ENCODE assay signal across 25 cellular contexts in genomic region chr7:123715198-123715597, GRCh38. TPM values are rescaled to one million over a fixed set of nuclear protein-coding genes. Genes with fewer than 3 reads are reported as not detected.
DNase-seq lines count a peak whose midpoint lies in the region; ATAC-seq, FAIRE-seq and TF ChIP-seq lines count a peak whose summit lies in the region.
"Had no signal": no experiment of that assay in that cellular context is flagged by ENCODE, and none has a peak within 500 bp of the region (broad histone marks: within the 10 kb centered on the region; RNA-seq: fewer than 3 reads in every experiment).

No MANE protein-coding gene starts in this region.

- no peak overlapping the region for H3K4me3 Mint-ChIP-seq in endothelial cell (ENCODE audit: unreplicated experiment)

- no peak overlapping the region for H3K4me3 ChIP-seq in DND-41 (ENCODE audit: low read depth in 1 of 2, low read length in 2 of 2)
- no peak overlapping the region for H3K4me3 ChIP-seq in mammary epithelial cell (replicated peaks in 1 of 3; ENCODE audit: insufficient read depth in 1 of 3, low read depth in 2 of 3, low read length in 3 of 3)
- H3K4me3 ChIP-seq in mesodermal cell (ENCODE audit: extremely low read depth, insufficient read depth, low read length, poor library complexity, severe bottlenecking): no peak overlapping the region
- H3K4me3 ChIP-seq: tibial nerve had no signal

- H3K4me1 ChIP-seq in DND-41 (ENCODE audit: insufficient read depth, low read length) (peaks cover 82% of the 10 kb centered on the region), mammary epithelial cell (ENCODE audit: insufficient read depth, low read length) (peaks cover 35% of the 10 kb centered on the region), mesodermal cell (ENCODE audit: control insufficient read depth, insufficient read depth, low read length, poor library complexity, severe bottlenecking) (peaks cover 28% of the 10 kb centered on the region)

- no peak for FAIRE-seq in GM12891 (lab: Jason Lieb, UNC)

- intact Hi-C loops in mammary epithelial cell (cut with micrococcal nuclease): no loop called here

- no peak for TF ChIP-seq POLR2A in GM12891 (IDR thresholded peaks at IDR 0.05; ENCODE audit: low read depth, low read length)

- H3K9ac ChIP-seq in DND-41 (ENCODE audit: low read depth, low read length) (no peak overlapping the region), mammary epithelial cell (ENCODE audit: insufficient read depth, low read length) (no peak overlapping the region)

- dilution Hi-C loops in mammary epithelial cell (cut with HindIII; ENCODE audit: low sequenced_read_pairs): no loop called here

- TF ChIP-seq CTCF in DND-41 (IDR thresholded peaks at IDR 0.05; ENCODE audit: borderline replicate concordance, extremely low read depth, low read length, poor library complexity, severe bottlenecking) (no peak), mammary epithelial cell (conservative IDR thresholded peaks at IDR 0.05 in 1 of 2, IDR thresholded peaks at IDR 0.05 in 1 of 2; ENCODE audit: extremely low read depth in 1 of 2, insufficient read depth in 1 of 2, low read depth in 1 of 2, low read length in 2 of 2) (no peak), endothelial cell (IDR thresholded peaks at IDR 0.05; ENCODE audit: unreplicated experiment) (no peak)

- H4K20me1 ChIP-seq in DND-41 (ENCODE audit: insufficient read depth, low read length) (peaks cover 36% of the 10 kb centered on the region), mammary epithelial cell (ENCODE audit: insufficient read depth, low read length) (peaks cover 3% of the 10 kb centered on the region)

- no peaks in the 10 kb centered on the region for H3K27me3 Mint-ChIP-seq in endothelial cell (ENCODE audit: unreplicated experiment)
- H3K27me3 Mint-ChIP-seq: CD4-positive, CD25-positive, alpha-beta regulatory T cell; IgD-negative memory B cell had no signal

- H3K36me3 Mint-ChIP-seq in endothelial cell (ENCODE audit: low read depth, unreplicated experiment): peaks cover 6% of the 10 kb centered on the region

- no peaks in the 10 kb centered on the region for H3K27me3 ChIP-seq in DND-41 (ENCODE audit: insufficient read depth, low read length, poor library complexity)
- H3K27me3 ChIP-seq in mammary epithelial cell (ENCODE audit: insufficient read depth, low read length): no peaks in the 10 kb centered on the region
- H3K27me3 ChIP-seq: neutrophil, tibial nerve had no signal

- H3K79me2 ChIP-seq in DND-41 (ENCODE audit: insufficient read depth, low read length): peaks cover 98% of the 10 kb centered on the region
- peaks cover 95% of the 10 kb centered on the region for H3K79me2 ChIP-seq in mammary epithelial cell (ENCODE audit: insufficient read depth, low read length)

- ATAC-seq in DND-41 (ENCODE audit: insufficient read depth, low read depth): no peak
- ATAC-seq: HCT116 had no signal

- CTCF ChIA-PET in mammary epithelial cell (lab: Charles Lee; ENCODE audit: low non-redundant PET): interaction anchor here (0.5 kb wide), 1 partner anchor 85 kb away, joined by 3 read pairs; no protein-coding TSS in a partner anchor

- peaks cover 13% of the 10 kb centered on the region for H3K4me1 Mint-ChIP-seq in endothelial cell (ENCODE audit: unreplicated experiment)

- no TSS peak for BruUV-seq in mammary epithelial cell (replicated peaks; lab: Mats Ljungman, UMichigan)

- DNase-seq in DND-41 (no peak), M059J (ENCODE audit: low read depth) (peak; percentile 67), mammary epithelial cell (no peak), GM12891 (ENCODE audit: insufficient read length, low spot score) (no peak), endothelial cell (ENCODE audit: low spot score) (no peak), UCSD-AML1 (lab: John Stamatoyannopoulos, UW; ENCODE audit: unreplicated experiment) (no peak), NCI-H524 treated with DMSO at 0.1 percent for 48 hours (lab: John Stamatoyannopoulos, UW) (no peak)
- DNase-seq: activated CD4-positive, CD25-positive, alpha-beta regulatory T cell treated with anti-CD3 and anti-CD28 coated beads, Interleukin-2, amount 50 U/mL, for 72 hours; activated gamma-delta T cell treated with Interleukin-2 at 50 U/mL for 16 hours; CD4-positive, CD25-positive, alpha-beta regulatory T cell; cerebellar nuclear complex; DMS53; effector memory CD4-positive, alpha-beta T cell; kidney glomerular epithelial cell; midbrain; NCI-H2081; NCI-H510A treated with DMSO at 0.1 percent for 48 hours; stimulated activated CD4-positive, alpha-beta T cell treated with anti-CD3 and anti-CD28 coated beads, Interleukin-15, amount 100 ng/mL, for 24 hours; stimulated activated naive CD4-positive, alpha-beta T cell had no signal

- H3K27ac ChIP-seq in DND-41 (ENCODE audit: low read length) (peak overlapping the region; percentile 69), mammary epithelial cell (ENCODE audit: insufficient read depth, low read depth, low read length) (no peak overlapping the region), mesodermal cell (ENCODE audit: low read depth, low read length, severe bottlenecking) (peak overlapping the region; percentile 18)
- H3K27ac ChIP-seq: neutrophil, tibial nerve had no signal

- H3K36me3 ChIP-seq in DND-41 (ENCODE audit: insufficient read depth, low read length) (peaks cover 7% of the 10 kb centered on the region), mammary epithelial cell (ENCODE audit: insufficient read depth, low read length) (no peaks in the 10 kb centered on the region), mesodermal cell (ENCODE audit: control insufficient read depth, insufficient read depth, low read length) (no peaks in the 10 kb centered on the region)
- H3K36me3 ChIP-seq: neutrophil, tibial nerve had no signal

- H3K4me2 ChIP-seq in DND-41 (ENCODE audit: insufficient read depth, low read length) (peak overlapping the region; percentile 32), mammary epithelial cell (ENCODE audit: insufficient read depth, low read depth, low read length) (peak overlapping the region; percentile 0)

- no peaks in the 10 kb centered on the region for H3K9me3 ChIP-seq in DND-41 (ENCODE audit: insufficient read depth, low read length, severe bottlenecking)
- H3K9me3 ChIP-seq in mammary epithelial cell (replicated peaks; ENCODE audit: insufficient read depth, low read length): no peaks in the 10 kb centered on the region
- no peaks in the 10 kb centered on the region for H3K9me3 ChIP-seq in mesodermal cell (ENCODE audit: control insufficient read depth, low read length)
- H3K9me3 ChIP-seq: neutrophil, tibial nerve had no signal

- no peak overlapping the region for H3K27ac Mint-ChIP-seq in endothelial cell (ENCODE audit: unreplicated experiment)

- H3K9me3 Mint-ChIP-seq in endothelial cell (ENCODE audit: unreplicated experiment): no peaks in the 10 kb centered on the region
- H3K9me3 Mint-ChIP-seq: CD4-positive, CD25-positive, alpha-beta regulatory T cell; IgD-negative memory B cell had no signal

- in situ Hi-C loops in mammary epithelial cell (cut with MboI; ENCODE audit: low sequenced_read_pairs in 2 of 2): no loop called here

- no peak overlapping the region for H2AFZ ChIP-seq in DND-41 (ENCODE audit: low read depth, low read length)
- no peak overlapping the region for H2AFZ ChIP-seq in mammary epithelial cell (ENCODE audit: low read depth, low read length)

- WGBS in mammary epithelial cell (ENCODE audit: low coverage, missing lambda C conversion rate): 98% methylated on average over 2 of the region's 2 CpGs
- WGBS in mesodermal cell (ENCODE audit: insufficient coverage in 2 of 2), 2 experiments: 80% methylated on average over 1 of the region's 2 CpGs; no CpG with 5 or more reads in 1 of the 2 experiments

TF ChIP-seq in GM12891, 5 proteins besides CTCF, POLR2A, EP300 and RAD21:
- TF ChIP-seq TAF1 (IDR thresholded peaks at IDR 0.05; ENCODE audit: low read depth, low read length) (no peak), POU2F2 (IDR thresholded peaks at IDR 0.05; ENCODE audit: low read depth, low read length) (no peak), POLR2AphosphoS5 (IDR thresholded peaks at IDR 0.05; ENCODE audit: low read depth, low read length) (no peak), SPI1 (IDR thresholded peaks at IDR 0.05; ENCODE audit: low read depth, low read length) (no peak), PAX5 (IDR thresholded peaks at IDR 0.05; ENCODE audit: insufficient read depth, low read length, severe bottlenecking) (no peak)

RNA-seq across cellular contexts. Expression of gene WASL, which starts 33.6 kb away (rescaled TPM):
- 9.2 and 19.7 TPM in 2 replicates for total RNA-seq in M059J (2014; rRNA removed; shearing (Covaris generic))
- total RNA-seq in mammary epithelial cell: 10 to 100 TPM; 26.3 to 45.6 TPM
- 13.2 TPM for polyA plus RNA-seq in mammary epithelial cell
- polyA minus RNA-seq in mammary epithelial cell: 18.0 TPM
- polyA plus RNA-seq in mesodermal cell (2013, experiment 1 of 2): 37.4 TPM
- 40.0 TPM for polyA plus RNA-seq in mesodermal cell (2013, experiment 2 of 2)
- polyA plus RNA-seq in GM12891 (2012; ENCODE audit: low read depth, missing spikeins): 2.3 TPM
- 33.7 TPM for total RNA-seq in endothelial cell (ENCODE audit: unreplicated experiment)

RNA-seq across cellular contexts. Expression of gene LMOD2, which starts 59.5 kb away (rescaled TPM):
- total RNA-seq in M059J (2014; rRNA removed; shearing (Covaris generic)): not detected in 2 replicates
- total RNA-seq in mammary epithelial cell (not detected), endothelial cell (ENCODE audit: unreplicated experiment) (not detected)
- polyA plus RNA-seq in mammary epithelial cell: not detected
- polyA minus RNA-seq in mammary epithelial cell: not detected
- 0.41 TPM for polyA plus RNA-seq in mesodermal cell (2013, experiment 1 of 2)
- polyA plus RNA-seq in mesodermal cell (2013, experiment 2 of 2): 0.20 TPM
- polyA plus RNA-seq in GM12891 (2012; ENCODE audit: low read depth, missing spikeins): not detected
- total RNA-seq: CD4-positive, CD25-positive, alpha-beta regulatory T cell; tibial nerve had no signal
- polyA plus RNA-seq: AG04450, IgD-negative memory B cell had no signal
